12 cellular contexts compared by ENCODE assay signal in genomic region chr5:115419794-115420585, GRCh38.
A peak's percentile ranks its signal among the peaks of the same experiment; 100 is the strongest.
DNase-seq lines count a peak whose midpoint lies in the region; ATAC-seq and TF ChIP-seq lines count a peak whose summit lies in the region.
"Had no signal": no experiment of that assay in that cellular context is flagged by ENCODE, and none has a peak within 500 bp of the region (broad histone marks: within the 10 kb centered on the region; RNA-seq: fewer than 3 reads in every experiment).

No MANE protein-coding gene starts in this region.

- H3K36me3 ChIP-seq in upper lobe of left lung, result no peaks in the 10 kb centered on the region

- intact Hi-C loops in activated CD8-positive, alpha-beta T cell treated with anti-CD3 and anti-CD28 coated beads for 36 hours (cut with micrococcal nuclease), result no loop called here
- intact Hi-C loops in posterior cingulate gyrus (cut with DNase I), result no loop called here

- peaks cover 5% of the 10 kb centered on the region for H3K4me1 Mint-ChIP-seq in activated CD8-positive, alpha-beta T cell treated with anti-CD3 and anti-CD28 coated beads for 36 hours (ENCODE audit: low read depth)
- H3K4me1 Mint-ChIP-seq in activated CD8-positive, alpha-beta T cell treated with anti-CD3 and anti-CD28 coated beads, Interleukin-2, amount 10 ng/mL, durations not matched to agents 7 days and 5 days (ENCODE audit: low read depth), result no peaks in the 10 kb centered on the region
- H3K4me1 Mint-ChIP-seq: B cell; stimulated activated memory B cell treated with anti-CD40 and anti-IgM and Interleukin-4, amounts not matched to agents 10 μg/mL and 1 μg/mL and 100 μg/mL, for 72 hours had no signal

- CTCF ChIA-PET in activated CD8-positive, alpha-beta T cell treated with anti-CD3 and anti-CD28 coated beads for 36 hours (lab: Charles Lee), result interaction anchor here (0.7 kb wide), 1 partner anchor 355 kb away, joined by 3 read pairs; no protein-coding TSS in a partner anchor
- CTCF ChIA-PET in activated CD8-positive, alpha-beta T cell treated with anti-CD3 and anti-CD28 coated beads, Interleukin-2, amount 10 ng/mL, durations not matched to agents 7 days and 5 days (lab: Charles Lee), result no interaction called here

- ATAC-seq in activated CD8-positive, alpha-beta T cell treated with anti-CD3 and anti-CD28 coated beads for 36 hours, result peak; percentile 42
- no peak for ATAC-seq in activated CD8-positive, alpha-beta T cell treated with anti-CD3 and anti-CD28 coated beads, Interleukin-2, amount 10 ng/mL, durations not matched to agents 7 days and 5 days
- ATAC-seq in upper lobe of left lung (ENCODE audit: low FRiP score in 2 of 2), result peak; percentile 65 to 86
- ATAC-seq: stimulated activated memory B cell treated with anti-CD40 and anti-IgM and Interleukin-4, amounts not matched to agents 10 μg/mL and 1 μg/mL and 100 μg/mL, for 72 hours had no signal

- peaks cover 12% of the 10 kb centered on the region for H3K27me3 Mint-ChIP-seq in activated CD8-positive, alpha-beta T cell treated with anti-CD3 and anti-CD28 coated beads for 36 hours
- H3K27me3 Mint-ChIP-seq in activated CD8-positive, alpha-beta T cell treated with anti-CD3 and anti-CD28 coated beads, Interleukin-2, amount 10 ng/mL, durations not matched to agents 7 days and 5 days (ENCODE audit: low read depth), result peaks cover 13% of the 10 kb centered on the region
- H3K27me3 Mint-ChIP-seq: B cell; stimulated activated memory B cell treated with anti-CD40 and anti-IgM and Interleukin-4, amounts not matched to agents 10 μg/mL and 1 μg/mL and 100 μg/mL, for 72 hours had no signal

- H3K4me3 ChIP-seq in upper lobe of left lung, result no peak overlapping the region

- H3K36me3 Mint-ChIP-seq in activated CD8-positive, alpha-beta T cell treated with anti-CD3 and anti-CD28 coated beads for 36 hours (ENCODE audit: low read depth), result no peaks in the 10 kb centered on the region
- no peaks in the 10 kb centered on the region for H3K36me3 Mint-ChIP-seq in activated CD8-positive, alpha-beta T cell treated with anti-CD3 and anti-CD28 coated beads, Interleukin-2, amount 10 ng/mL, durations not matched to agents 7 days and 5 days (ENCODE audit: low read depth)
- H3K36me3 Mint-ChIP-seq: stimulated activated memory B cell treated with anti-CD40 and anti-IgM and Interleukin-4, amounts not matched to agents 10 μg/mL and 1 μg/mL and 100 μg/mL, for 72 hours had no signal

- 63 to 74% methylated on average over 1 of the region's 1 CpG for WGBS in upper lobe of left lung, 2 donors

- H3K27ac ChIP-seq in upper lobe of left lung, result no peak overlapping the region

- H3K4me1 ChIP-seq in upper lobe of left lung, result peaks cover 0 to 47% (median 20%) of the 10 kb centered on the region in 4 donors

- no peak overlapping the region for H3K27ac Mint-ChIP-seq in activated CD8-positive, alpha-beta T cell treated with anti-CD3 and anti-CD28 coated beads for 36 hours
- no peak overlapping the region for H3K27ac Mint-ChIP-seq in activated CD8-positive, alpha-beta T cell treated with anti-CD3 and anti-CD28 coated beads, Interleukin-2, amount 10 ng/mL, durations not matched to agents 7 days and 5 days
- H3K27ac Mint-ChIP-seq: B cell; stimulated activated memory B cell treated with anti-CD40 and anti-IgM and Interleukin-4, amounts not matched to agents 10 μg/mL and 1 μg/mL and 100 μg/mL, for 72 hours had no signal

- TF ChIP-seq POLR2A in upper lobe of left lung (IDR thresholded peaks at IDR 0.05), result no peak

- POLR2A ChIA-PET in activated CD8-positive, alpha-beta T cell treated with anti-CD3 and anti-CD28 coated beads for 36 hours (lab: Charles Lee), result no interaction called here
- POLR2A ChIA-PET in activated CD8-positive, alpha-beta T cell treated with anti-CD3 and anti-CD28 coated beads, Interleukin-2, amount 10 ng/mL, durations not matched to agents 7 days and 5 days (lab: Charles Lee), result no interaction called here

- H3K4me3 Mint-ChIP-seq in activated CD8-positive, alpha-beta T cell treated with anti-CD3 and anti-CD28 coated beads for 36 hours, result no peak overlapping the region
- no peak overlapping the region for H3K4me3 Mint-ChIP-seq in activated CD8-positive, alpha-beta T cell treated with anti-CD3 and anti-CD28 coated beads, Interleukin-2, amount 10 ng/mL, durations not matched to agents 7 days and 5 days
- H3K4me3 Mint-ChIP-seq: B cell; stimulated activated memory B cell treated with anti-CD40 and anti-IgM and Interleukin-4, amounts not matched to agents 10 μg/mL and 1 μg/mL and 100 μg/mL, for 72 hours had no signal

- peak in 1 of 4 donors; percentile 76 for TF ChIP-seq EP300 in upper lobe of left lung (IDR thresholded peaks at IDR 0.05)

- no peaks in the 10 kb centered on the region for H3K27me3 ChIP-seq in upper lobe of left lung

- H3K9me3 Mint-ChIP-seq in activated CD8-positive, alpha-beta T cell treated with anti-CD3 and anti-CD28 coated beads for 36 hours, result no peaks in the 10 kb centered on the region
- no peaks in the 10 kb centered on the region for H3K9me3 Mint-ChIP-seq in activated CD8-positive, alpha-beta T cell treated with anti-CD3 and anti-CD28 coated beads, Interleukin-2, amount 10 ng/mL, durations not matched to agents 7 days and 5 days (ENCODE audit: insufficient read depth)
- H3K9me3 Mint-ChIP-seq: stimulated activated memory B cell treated with anti-CD40 and anti-IgM and Interleukin-4, amounts not matched to agents 10 μg/mL and 1 μg/mL and 100 μg/mL, for 72 hours had no signal

- no peaks in the 10 kb centered on the region for H3K9me3 ChIP-seq in upper lobe of left lung

- no peak for TF ChIP-seq CTCF in activated CD8-positive, alpha-beta T cell treated with anti-CD3 and anti-CD28 coated beads for 36 hours (IDR thresholded peaks at IDR 0.05)
- TF ChIP-seq CTCF in upper lobe of left lung (IDR thresholded peaks at IDR 0.05), result no peak

- DNase-seq in activated CD8-positive, alpha-beta T cell treated with anti-CD3 and anti-CD28 coated beads for 36 hours, result no peak
- no peak for DNase-seq in activated CD8-positive, alpha-beta T cell treated with anti-CD3 and anti-CD28 coated beads, Interleukin-2, amount 10 ng/mL, durations not matched to agents 7 days and 5 days
- DNase-seq in T1000 (lab: John Stamatoyannopoulos, UW) (peak; percentile 40), glomerular endothelial cell (ENCODE audit: extremely low read depth, low read depth, low spot score) (peak; percentile 63), upper lobe of left lung (peak in 1 of 2 donors; percentile 52), NCI-H526 treated with DMSO at 0.1 percent for 48 hours (lab: John Stamatoyannopoulos, UW) (no peak), posterior cingulate gyrus (no peak)
- DNase-seq in stimulated activated naive CD4-positive, alpha-beta T cell treated with Interleukin-2 at 50 U/mL for 16 hours (lab: John Stamatoyannopoulos, UW), result no peak
- DNase-seq: activated CD8-positive, alpha-beta memory T cell treated with anti-CD3 and anti-CD28 coated beads, Interleukin-2, amount 50 U/mL, for 48 hours; NCI-H526 had no signal

Comparison
In these comparisons a context has a peak if more than half of its experiments do, and no peak if none do; other contexts are left out.
1. DNase-seq: peak in T1000 (single experiment) and glomerular endothelial cell (single experiment); none in activated CD8-positive, alpha-beta T cell treated with anti-CD3 and anti-CD28 coated beads for 36 hours (single experiment), activated CD8-positive, alpha-beta T cell treated with anti-CD3 and anti-CD28 coated beads, Interleukin-2, amount 10 ng/mL, durations not matched to agents 7 days and 5 days (single experiment), NCI-H526 treated with DMSO at 0.1 percent for 48 hours (single experiment), stimulated activated naive CD4-positive, alpha-beta T cell treated with Interleukin-2 at 50 U/mL for 16 hours (single experiment) and posterior cingulate gyrus (0 of 10).